Comparison of ENCODE assay signal across 12 cellular contexts in genomic region chr5:123881791-123882244, GRCh38.
DNase-seq lines count a peak whose midpoint lies in the region; ATAC-seq and TF ChIP-seq lines count a peak whose summit lies in the region.
"Had no signal": no experiment of that assay in that cellular context is flagged by ENCODE, and none has a peak within 500 bp of the region (broad histone marks: within the 10 kb centered on the region; RNA-seq: fewer than 3 reads in every experiment).

No MANE protein-coding gene starts in this region.

- ATAC-seq in HG03097 (IDR thresholded peaks at IDR 0.05; ENCODE audit: low FRiP score, unreplicated experiment) (no peak), HG02759 (IDR thresholded peaks at IDR 0.05; ENCODE audit: unreplicated experiment) (no peak), GM21723 (IDR thresholded peaks at IDR 0.05; ENCODE audit: unreplicated experiment) (no peak), GM19351 (IDR thresholded peaks at IDR 0.05; ENCODE audit: unreplicated experiment) (no peak)
- ATAC-seq: HepG2 had no signal

- no peak overlapping the region for H3K4me3 Mint-ChIP-seq in Calu3 (ENCODE audit: low read depth, unreplicated experiment)

- no peaks in the 10 kb centered on the region for H3K27me3 Mint-ChIP-seq in Calu3 (ENCODE audit: unreplicated experiment)

- no peaks in the 10 kb centered on the region for H3K36me3 Mint-ChIP-seq in Calu3 (ENCODE audit: insufficient read depth, unreplicated experiment)

- H3K9me3 Mint-ChIP-seq in Calu3 (ENCODE audit: low read depth, unreplicated experiment): peaks cover 3% of the 10 kb centered on the region

- no peak for DNase-seq in Calu3
- DNase-seq in M059J (ENCODE audit: low read depth): peak; percentile 61
- DNase-seq in dedifferentiated amniotic fluid mesenchymal stem cell (ENCODE audit: extremely low spot score): peak; percentile 29
- DNase-seq in myocyte (ENCODE audit: low read depth): peak; percentile 33
- DNase-seq: activated effector memory CD4-positive, alpha-beta T cell treated with anti-CD3 and anti-CD28 coated beads, Interleukin-2, amount 50 U/mL, for 16 hours; Caco-2; stimulated activated CD4-positive, alpha-beta T cell treated with anti-CD3 and anti-CD28 coated beads, Interleukin-2, amount 100 ng/mL, for 48 hours had no signal

- intact Hi-C loops in Calu3 (cut with micrococcal nuclease; ENCODE audit: unreplicated experiment): no loop called here

- H3K4me1 Mint-ChIP-seq in Calu3 (ENCODE audit: low read depth, unreplicated experiment): peaks cover 29% of the 10 kb centered on the region

- CTCF ChIA-PET in Calu3 (lab: Charles Lee): no interaction called here

- no TSS peak for BruUV-seq in Calu3 (replicated peaks; lab: Mats Ljungman, UMichigan)

- TF ChIP-seq CTCF in Calu3 (IDR thresholded peaks at IDR 0.05; ENCODE audit: unreplicated experiment): no peak

- peak overlapping the region; percentile 21 for H3K27ac Mint-ChIP-seq in Calu3 (ENCODE audit: unreplicated experiment)
